10 cellular contexts compared by ENCODE assay signal in genomic region chr2:73851274-73851673, GRCh38. TPM values are rescaled to one million over a fixed set of nuclear protein-coding genes. Genes with fewer than 3 reads are reported as not detected.
A peak's percentile ranks its signal among the peaks of the same experiment; 100 is the strongest.
DNase-seq lines count a peak whose midpoint lies in the region; ATAC-seq, FAIRE-seq and TF ChIP-seq lines count a peak whose summit lies in the region.
"Had no signal": no experiment of that assay in that cellular context is flagged by ENCODE, and none has a peak within 500 bp of the region (broad histone marks: within the 10 kb centered on the region; RNA-seq: fewer than 3 reads in every experiment).

No MANE protein-coding gene starts in this region.

- H3F3A ChIP-seq in PC-3 (ENCODE audit: low read length, unreplicated experiment) = no peaks in the 10 kb centered on the region

- BruUV-seq in PC-3 (replicated peaks; lab: Mats Ljungman, UMichigan) (no TSS peak), endothelial cell of umbilical vein (replicated peaks; lab: Mats Ljungman, UMichigan) (no TSS peak)

- dilution Hi-C loops in endothelial cell of umbilical vein (cut with MboI; ENCODE audit: extremely low pct_ligation_motif_present, low sequenced_read_pairs) = no loop called here

- no peaks in the 10 kb centered on the region for H4K20me1 ChIP-seq in PC-3 (ENCODE audit: low read length)
- no peaks in the 10 kb centered on the region for H4K20me1 ChIP-seq in endothelial cell of umbilical vein (replicated peaks; ENCODE audit: control insufficient read depth, extremely low read depth, insufficient read depth, low read length)

- no peaks in the 10 kb centered on the region for H3K9me2 ChIP-seq in PC-3 (replicated peaks; ENCODE audit: low read length)

- intact Hi-C loops in left cardiac atrium (cut with DNase I) = no loop called here
- intact Hi-C loops in PC-3 (cut with micrococcal nuclease) = loop anchor here (5.0 kb wide), 1 partner anchor 86 kb away; no protein-coding TSS in a partner anchor
- intact Hi-C loops in endothelial cell of umbilical vein (cut with micrococcal nuclease) = no loop called here

- H3K4me1 ChIP-seq in cardiac muscle cell (ENCODE audit: low read depth) = no peaks in the 10 kb centered on the region
- H3K4me1 ChIP-seq in PC-3 (ENCODE audit: insufficient read depth, low read length) = peaks cover 18% of the 10 kb centered on the region
- peaks cover 9% of the 10 kb centered on the region for H3K4me1 ChIP-seq in endothelial cell of umbilical vein (ENCODE audit: control insufficient read depth, extremely low read depth, insufficient read depth, low read length)
- H3K4me1 ChIP-seq: Caco-2 had no signal

- POLR2A ChIA-PET in PC-3 (lab: Charles Lee; ENCODE audit: unreplicated experiment) = no interaction called here
- POLR2A ChIA-PET in endothelial cell of umbilical vein (lab: Charles Lee) = interaction anchor here (0.7 kb wide), 1 partner anchor 137 kb away, joined by 3 read pairs; no protein-coding TSS in a partner anchor

- no peaks in the 10 kb centered on the region for H3K79me2 ChIP-seq in PC-3 (ENCODE audit: low read length)
- H3K79me2 ChIP-seq in endothelial cell of umbilical vein (ENCODE audit: control insufficient read depth, insufficient read depth, low read length) = no peaks in the 10 kb centered on the region

- H3K27ac ChIP-seq in cardiac muscle cell (no peak overlapping the region), PC-3 (ENCODE audit: low read length) (no peak overlapping the region), endothelial cell of umbilical vein (ENCODE audit: insufficient read depth, low read depth, low read length) (no peak overlapping the region)

- no peak for TF ChIP-seq POLR2A in endothelial cell of umbilical vein (IDR thresholded peaks at IDR 0.05; ENCODE audit: low read depth, low read length)

- H3K9me1 ChIP-seq in endothelial cell of umbilical vein (replicated peaks; ENCODE audit: control insufficient read depth, extremely low read depth, insufficient read depth, low read length) = no peaks in the 10 kb centered on the region

- H3K4me3 ChIP-seq in cardiac muscle cell = no peak overlapping the region
- no peak overlapping the region for H3K4me3 ChIP-seq in PC-3 (ENCODE audit: low read length)
- H3K4me3 ChIP-seq in endothelial cell of umbilical vein (replicated peaks in 1 of 3; ENCODE audit: insufficient read depth in 1 of 3, low read depth in 1 of 3, low read length in 3 of 3) = no peak overlapping the region

- peak; percentile 16 for TF ChIP-seq CTCF in cardiac muscle cell (IDR thresholded peaks at IDR 0.05; ENCODE audit: low read depth, low read length)
- peak; percentile 52; the same call in 1 of the 2 replicates for TF ChIP-seq CTCF in PC-3 (conservative IDR thresholded peaks at IDR 0.05; ENCODE audit: low read depth, low read length)
- TF ChIP-seq CTCF in endothelial cell of umbilical vein (IDR thresholded peaks at IDR 0.05; ENCODE audit: extremely low read depth in 1 of 2, insufficient read depth in 1 of 2, low read depth in 1 of 2, low read length in 2 of 2) = peak; percentile 9 to 25

- ATAC-seq in left cardiac atrium = no peak
- ATAC-seq in PC-3 = peak; percentile 55
- no peak for ATAC-seq in GM21528 (IDR thresholded peaks at IDR 0.05; ENCODE audit: low FRiP score, unreplicated experiment)

- no peak overlapping the region for H3K4me2 ChIP-seq in PC-3 (ENCODE audit: low read length)
- no peak overlapping the region for H3K4me2 ChIP-seq in endothelial cell of umbilical vein (ENCODE audit: insufficient read depth, low read length)

- CTCF ChIA-PET in PC-3 (lab: Charles Lee) = interaction anchor here (0.5 kb wide), 1 partner anchor 79 kb away, joined by 5 read pairs; no protein-coding TSS in a partner anchor
- CTCF ChIA-PET in endothelial cell of umbilical vein (lab: Charles Lee) = no interaction called here

- H3K9ac ChIP-seq in PC-3 (ENCODE audit: low read length) (no peak overlapping the region), endothelial cell of umbilical vein (replicated peaks; ENCODE audit: extremely low read depth, insufficient read depth, low read length) (no peak overlapping the region)

- peaks cover 65% of the 10 kb centered on the region for H3K36me3 ChIP-seq in cardiac muscle cell
- H3K36me3 ChIP-seq in PC-3 (ENCODE audit: low read depth, low read length) = peaks cover 31% of the 10 kb centered on the region
- H3K36me3 ChIP-seq in endothelial cell of umbilical vein (ENCODE audit: control insufficient read depth in 2 of 2, extremely low read depth in 1 of 2, insufficient read depth in 2 of 2, low read length in 2 of 2) = peaks cover 0 to 15% of the 10 kb centered on the region in 2 experiments

- H3K9me3 ChIP-seq in cardiac muscle cell (ENCODE audit: low read depth) (no peaks in the 10 kb centered on the region), PC-3 (ENCODE audit: low read length) (no peaks in the 10 kb centered on the region), endothelial cell of umbilical vein (replicated peaks; ENCODE audit: control insufficient read depth, insufficient read depth, low read length) (no peaks in the 10 kb centered on the region)
- H3K9me3 ChIP-seq: Caco-2 had no signal

- H3K27me3 ChIP-seq in cardiac muscle cell (no peaks in the 10 kb centered on the region), PC-3 (ENCODE audit: low read length) (no peaks in the 10 kb centered on the region), endothelial cell of umbilical vein (ENCODE audit: control insufficient read depth in 2 of 2, insufficient read depth in 2 of 2, low read length in 2 of 2) (no peaks in the 10 kb centered on the region)

- FAIRE-seq in endothelial cell of umbilical vein (lab: Jason Lieb, UNC) = no peak
- FAIRE-seq in urothelium cell line (lab: Jason Lieb, UNC) = no peak

- no peak overlapping the region for H2AFZ ChIP-seq in PC-3 (ENCODE audit: low read length)
- no peak overlapping the region for H2AFZ ChIP-seq in endothelial cell of umbilical vein (ENCODE audit: low read depth, low read length)

- peak in 1 of 2 donors; percentile 13 for DNase-seq in cardiac muscle cell (ENCODE audit: low read depth in 1 of 2, low spot score in 1 of 2)
- no peak for DNase-seq in left cardiac atrium
- DNase-seq in PC-3 = peak; percentile 42
- DNase-seq in endothelial cell of umbilical vein (ENCODE audit: low read depth, low spot score) = no peak
- DNase-seq in urothelium cell line (ENCODE audit: low spot score) = peak; percentile 41
- no peak for DNase-seq in HuH-7.5 (ENCODE audit: low spot score)
- DNase-seq in C1 segment of cervical spinal cord (lab: John Stamatoyannopoulos, UW) = no peak
- DNase-seq: activated T-cell treated with anti-CD3 and anti-CD28 coated beads, Interleukin-2, amount 50 U/mL, for 24 hours had no signal

TF ChIP-seq in endothelial cell of umbilical vein, 7 proteins besides CTCF, POLR2A, EP300 and RAD21:
- TF ChIP-seq FOS (IDR thresholded peaks at IDR 0.05; ENCODE audit: borderline replicate concordance, insufficient read depth, low read length) = no peak
- TF ChIP-seq GATA2 (IDR thresholded peaks at IDR 0.05; ENCODE audit: insufficient read depth, insufficient read length, low read depth, low read length) = no peak
- TF ChIP-seq JUN (IDR thresholded peaks at IDR 0.05; ENCODE audit: borderline replicate concordance, insufficient read depth, insufficient read length, low read depth) = no peak
- no peak for TF ChIP-seq POLR2AphosphoS5 (IDR thresholded peaks at IDR 0.05; ENCODE audit: insufficient read depth, low read depth, low read length)
- TF ChIP-seq MYC (IDR thresholded peaks at IDR 0.05; ENCODE audit: low read depth, low read length) = no peak
- no peak for TF ChIP-seq EZH2 (IDR thresholded peaks at IDR 0.05; ENCODE audit: borderline replicate concordance, low read depth, low read length, severe bottlenecking)
- TF ChIP-seq, protein P1, sequence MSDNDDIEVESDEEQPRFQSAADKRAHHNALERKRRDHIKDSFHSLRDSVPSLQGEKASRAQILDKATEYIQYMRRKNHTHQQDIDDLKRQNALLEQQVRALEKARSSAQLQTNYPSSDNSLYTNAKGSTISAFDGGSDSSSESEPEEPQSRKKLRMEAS (IDR thresholded peaks at IDR 0.05; ENCODE audit: insufficient read depth, insufficient read length) = no peak

RNA-seq across cellular contexts. Expression of gene STAMBP, which starts 22.5 kb away (rescaled TPM):
- 24.8 and 31.9 TPM in 2 replicates for total RNA-seq in cardiac muscle cell
- 35.7 and 49.3 TPM in 2 replicates for polyA plus RNA-seq in cardiac muscle cell
- total RNA-seq in left cardiac atrium = 10 to 100 TPM; 31.1 to 33.5 TPM
- 23.8 and 32.2 TPM in 2 replicates for total RNA-seq in PC-3 (2014; rRNA removed)
- 19.8 and 21.3 TPM in 2 replicates for total RNA-seq in endothelial cell of umbilical vein
- 18.0 and 19.0 TPM in 2 replicates for polyA plus RNA-seq in endothelial cell of umbilical vein
- polyA plus RNA-seq in endothelial cell of umbilical vein (2011; cell fraction: cytosol; rRNA removed) = 23.0 and 23.6 TPM in 2 replicates
- 23.7 and 25.7 TPM in 2 replicates for polyA plus RNA-seq in endothelial cell of umbilical vein (2011; cell fraction: nucleus; rRNA removed)
- polyA plus RNA-seq in endothelial cell of umbilical vein (2012) = 23.8 and 24.7 TPM in 2 replicates
- polyA minus RNA-seq in endothelial cell of umbilical vein = 24.3 and 26.9 TPM in 2 replicates
- 24.8 TPM for polyA minus RNA-seq in endothelial cell of umbilical vein (2011; cell fraction: cytosol; rRNA and poly(A)+ RNA removed)
- polyA minus RNA-seq in endothelial cell of umbilical vein (2011; cell fraction: nucleus; rRNA and poly(A)+ RNA removed) = 12.2 and 13.2 TPM in 2 replicates

RNA-seq across cellular contexts. Expression of gene ACTG2, which starts 41.5 kb away (rescaled TPM):
- total RNA-seq in cardiac muscle cell = 0.42 and 4.0 TPM in 2 replicates
- polyA plus RNA-seq in cardiac muscle cell = 0.55 and 6.9 TPM in 2 replicates
- 10 to 100 TPM; 12.1 to 13.5 TPM for total RNA-seq in left cardiac atrium
- 1.6 and 3.8 TPM in 2 replicates for total RNA-seq in PC-3 (2014; rRNA removed)
- total RNA-seq in endothelial cell of umbilical vein = not detected in 2 replicates
- polyA plus RNA-seq in endothelial cell of umbilical vein = not detected in 2 replicates
- not detected in 2 replicates for polyA plus RNA-seq in endothelial cell of umbilical vein (2011; cell fraction: cytosol; rRNA removed)
- not detected in 2 replicates for polyA plus RNA-seq in endothelial cell of umbilical vein (2011; cell fraction: nucleus; rRNA removed)
- not detected in 2 replicates for polyA plus RNA-seq in endothelial cell of umbilical vein (2012)
- not detected in 2 replicates for polyA minus RNA-seq in endothelial cell of umbilical vein
- polyA minus RNA-seq in endothelial cell of umbilical vein (2011; cell fraction: cytosol; rRNA and poly(A)+ RNA removed) = not detected
- not detected in 2 replicates for polyA minus RNA-seq in endothelial cell of umbilical vein (2011; cell fraction: nucleus; rRNA and poly(A)+ RNA removed)

Comparison
In these comparisons a context has a peak if more than half of its experiments do, and no peak if none do; other contexts are left out.
1. DNase-seq: peak in PC-3 (single experiment) and urothelium cell line (single experiment); none in left cardiac atrium (single experiment), endothelial cell of umbilical vein (single experiment), HuH-7.5 (single experiment) and C1 segment of cervical spinal cord (0 of 14).
2. Peak in every context shown above with its lines, with median percentiles within 50 percentile points of each other: CTCF ChIP-seq.